Comparison of ENCODE assay signal across 9 cellular contexts in the genomic region with DNA sequence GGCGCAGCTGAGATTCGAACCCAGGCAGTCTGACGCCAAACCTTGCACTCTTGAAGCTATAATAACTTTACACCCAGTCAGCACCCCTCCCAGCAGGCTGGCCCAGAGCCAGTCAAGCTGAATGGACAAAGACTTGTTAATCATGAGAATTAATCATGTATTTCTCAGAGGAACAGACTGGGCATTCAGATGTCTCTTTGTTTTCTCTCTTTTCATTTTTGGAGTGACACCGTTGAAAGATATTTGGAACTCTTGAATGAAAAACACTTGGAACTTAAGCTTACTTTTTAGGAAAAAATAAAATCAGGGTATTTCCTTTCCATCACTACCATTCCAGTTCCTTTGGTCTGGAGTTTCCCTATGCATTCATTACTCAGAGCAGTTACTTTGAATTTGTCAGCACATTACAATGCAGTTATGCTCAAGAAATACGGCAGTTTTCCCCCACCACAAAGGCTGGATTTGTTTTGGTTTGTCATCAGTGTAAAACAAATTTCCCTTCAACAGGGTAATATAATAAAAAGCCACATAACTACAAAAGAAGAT. TPM values are rescaled to one million over a fixed set of nuclear protein-coding genes. Genes with fewer than 3 reads are reported as not detected.
DNase-seq lines count a peak whose midpoint lies in the region; ATAC-seq and TF ChIP-seq lines count a peak whose summit lies in the region.
"Had no signal": no experiment of that assay in that cellular context is flagged by ENCODE, and none has a peak within 500 bp of the region (broad histone marks: within the 10 kb centered on the region; RNA-seq: fewer than 3 reads in every experiment).

No MANE protein-coding gene starts in this region.

- peak; percentile 96 for DNase-seq in ELR (ENCODE audit: low read depth)
- peak; percentile 92 for DNase-seq in RWPE2 (ENCODE audit: low spot score)
- peak; percentile 85 for DNase-seq in fibroblast of the aortic adventitia (ENCODE audit: low read depth)
- DNase-seq in posterior cingulate gyrus, result peak; percentile 47 to 94 (median 66)
- DNase-seq in left lobe of liver (ENCODE audit: low spot score), result no peak
- DNase-seq in activated effector memory CD4-positive, alpha-beta T cell treated with Interleukin-2 at 50 U/mL for 16 hours, result no peak
- no peak for DNase-seq in NCI-H345 treated with DMSO at 0.1 percent for 48 hours (lab: John Stamatoyannopoulos, UW; ENCODE audit: unreplicated experiment)
- DNase-seq: NCI-H1694 treated with DMSO at 0.1 percent for 48 hours had no signal

- no peaks in the 10 kb centered on the region for H3K9me3 ChIP-seq in RWPE2 (ENCODE audit: severe bottlenecking)

- TF ChIP-seq CTCF in RWPE2 (IDR thresholded peaks at IDR 0.05; ENCODE audit: poor library complexity, severe bottlenecking) (no peak), fibroblast of the aortic adventitia (IDR thresholded peaks at IDR 0.05; ENCODE audit: insufficient read depth, low read length) (no peak)

- no peaks in the 10 kb centered on the region for H3K27me3 ChIP-seq in RWPE2 (ENCODE audit: insufficient read depth, poor library complexity, severe bottlenecking)

- peak overlapping the region; percentile 88 for H3K27ac ChIP-seq in RWPE2 (ENCODE audit: poor library complexity, severe bottlenecking)

- no peaks in the 10 kb centered on the region for H3K36me3 ChIP-seq in RWPE2 (ENCODE audit: low read depth)

- H3K4me3 ChIP-seq in RWPE2 (ENCODE audit: severe bottlenecking), result no peak overlapping the region
- H3K4me3 ChIP-seq in fibroblast of the aortic adventitia (ENCODE audit: low read depth, low read length), result no peak overlapping the region

- peak; percentile 94 for ATAC-seq in RWPE2 (ENCODE audit: low read depth)
- ATAC-seq in left lobe of liver, result no peak
- no peak for ATAC-seq in GM21423 (IDR thresholded peaks at IDR 0.05; ENCODE audit: unreplicated experiment)

- intact Hi-C loops in posterior cingulate gyrus (cut with DNase I), result no loop called here

- peaks cover 29% of the 10 kb centered on the region for H3K4me1 ChIP-seq in RWPE2 (ENCODE audit: insufficient read depth, poor library complexity, severe bottlenecking)

RNA-seq across cellular contexts. Expression of a gene that starts 22.5 kb away (rescaled TPM):
- total RNA-seq in fibroblast of the aortic adventitia (ENCODE audit: low replicate concordance), result 0.45 and 2.8 TPM in 2 replicates
- total RNA-seq in left lobe of liver, result 0.48 TPM

Comparison
In these comparisons a context has a peak if more than half of its experiments do, and no peak if none do; other contexts are left out.
1. DNase-seq: peak in ELR (single experiment), RWPE2 (single experiment), fibroblast of the aortic adventitia (single experiment) and posterior cingulate gyrus (10 of 10); none in left lobe of liver (single experiment), activated effector memory CD4-positive, alpha-beta T cell treated with Interleukin-2 at 50 U/mL for 16 hours (single experiment) and NCI-H345 treated with DMSO at 0.1 percent for 48 hours (single experiment).